In genomic region chr21:37244506-37245083, GRCh38 we compare ENCODE assay signal across 1 cellular context.
A peak's percentile ranks its signal among the peaks of the same experiment; 100 is the strongest.
TF ChIP-seq lines count a peak whose summit lies in the region.

No MANE protein-coding gene starts in this region.

TF ChIP-seq in K562, 482 proteins besides CTCF, POLR2A, EP300 and RAD21:
- TF ChIP-seq CTCFL (IDR thresholded peaks at IDR 0.05; ENCODE audit: borderline replicate concordance, insufficient read depth, low read depth, low read length, poor library complexity, severe bottlenecking) (no peak), NFYB (IDR thresholded peaks at IDR 0.05; ENCODE audit: extremely low read depth, insufficient read length) (no peak), MXD1 (CRISPR knock-in tag; IDR thresholded peaks at IDR 0.05; ENCODE audit: borderline replicate concordance, poor library complexity, severe bottlenecking) (no peak)
- TF ChIP-seq, protein P1, sequence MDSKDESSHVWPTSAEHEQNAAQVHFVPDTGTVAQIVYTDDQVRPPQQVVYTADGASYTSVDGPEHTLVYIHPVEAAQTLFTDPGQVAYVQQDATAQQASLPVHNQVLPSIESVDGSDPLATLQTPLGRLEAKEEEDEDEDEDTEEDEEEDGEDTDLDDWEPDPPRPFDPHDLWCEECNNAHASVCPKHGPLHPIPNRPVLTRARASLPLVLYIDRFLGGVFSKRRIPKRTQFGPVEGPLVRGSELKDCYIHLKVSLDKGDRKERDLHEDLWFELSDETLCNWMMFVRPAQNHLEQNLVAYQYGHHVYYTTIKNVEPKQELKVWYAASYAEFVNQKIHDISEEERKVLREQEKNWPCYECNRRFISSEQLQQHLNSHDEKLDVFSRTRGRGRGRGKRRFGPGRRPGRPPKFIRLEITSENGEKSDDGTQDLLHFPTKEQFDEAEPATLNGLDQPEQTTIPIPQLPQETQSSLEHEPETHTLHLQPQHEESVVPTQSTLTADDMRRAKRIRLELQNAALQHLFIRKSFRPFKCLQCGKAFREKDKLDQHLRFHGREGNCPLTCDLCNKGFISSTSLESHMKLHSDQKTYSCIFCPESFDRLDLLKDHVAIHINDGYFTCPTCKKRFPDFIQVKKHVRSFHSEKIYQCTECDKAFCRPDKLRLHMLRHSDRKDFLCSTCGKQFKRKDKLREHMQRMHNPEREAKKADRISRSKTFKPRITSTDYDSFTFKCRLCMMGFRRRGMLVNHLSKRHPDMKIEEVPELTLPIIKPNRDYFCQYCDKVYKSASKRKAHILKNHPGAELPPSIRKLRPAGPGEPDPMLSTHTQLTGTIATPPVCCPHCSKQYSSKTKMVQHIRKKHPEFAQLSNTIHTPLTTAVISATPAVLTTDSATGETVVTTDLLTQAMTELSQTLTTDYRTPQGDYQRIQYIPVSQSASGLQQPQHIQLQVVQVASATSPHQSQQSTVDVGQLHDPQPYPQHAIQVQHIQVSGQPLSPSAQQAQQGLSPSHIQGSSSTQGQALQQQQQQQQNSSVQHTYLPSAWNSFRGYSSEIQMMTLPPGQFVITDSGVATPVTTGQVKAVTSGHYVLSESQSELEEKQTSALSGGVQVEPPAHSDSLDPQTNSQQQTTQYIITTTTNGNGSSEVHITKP (IDR thresholded peaks at IDR 0.05; ENCODE audit: partially characterized antibody) = peak; percentile 68
